13 cellular contexts compared by ENCODE assay signal in genomic region chr6:165823609-165824326, GRCh38.
DNase-seq lines count a peak whose midpoint lies in the region.
"Had no signal": no experiment of that assay in that cellular context is flagged by ENCODE, and none has a peak within 500 bp of the region (broad histone marks: within the 10 kb centered on the region; RNA-seq: fewer than 3 reads in every experiment).

No MANE protein-coding gene starts in this region.

- DNase-seq in Caki2 (ENCODE audit: low read depth) (peak; percentile 4), NCI-H460 (ENCODE audit: extremely low read depth, low read depth) (peak; percentile 36), glomerular visceral epithelial cell (ENCODE audit: extremely low spot score) (peak; percentile 9), renal cortical epithelial cell (ENCODE audit: low read depth) (peak; percentile 65), SKM-1 treated with dmso at 0.1 percent for 144 hours (lab: John Stamatoyannopoulos, UW; ENCODE audit: unreplicated experiment) (no peak)
- DNase-seq in stimulated activated CD4-positive, alpha-beta T cell treated with anti-CD3 and anti-CD28 coated beads, Interleukin-2, amount 100 ng/mL, for 24 hours, result no peak
- DNase-seq in stimulated activated CD4-positive, alpha-beta T cell treated with anti-CD3 and anti-CD28 coated beads, Interleukin-4, amount 100 ng/mL, for 24 hours, result no peak
- DNase-seq: C1 segment of cervical spinal cord; CD4-positive, alpha-beta T cell; DMS153; DMS79 treated with DMSO at 0.1 percent for 48 hours; EL; GOT3 had no signal

- in situ Hi-C loops in Caki2 (cut with HindIII; ENCODE audit: low pct_unique_long_range_greater_than_20kb, low sequenced_read_pairs), result no loop called here

Comparison
In these comparisons a context has a peak if more than half of its experiments do, and no peak if none do; other contexts are left out.
1. DNase-seq: peak in Caki2 (single experiment), NCI-H460 (single experiment), glomerular visceral epithelial cell (single experiment) and renal cortical epithelial cell (single experiment); none in SKM-1 treated with dmso at 0.1 percent for 144 hours (single experiment), stimulated activated CD4-positive, alpha-beta T cell treated with anti-CD3 and anti-CD28 coated beads, Interleukin-2, amount 100 ng/mL, for 24 hours (0 of 2) and stimulated activated CD4-positive, alpha-beta T cell treated with anti-CD3 and anti-CD28 coated beads, Interleukin-4, amount 100 ng/mL, for 24 hours (single experiment).